Comparison of ENCODE assay signal across 14 cellular contexts in genomic region chr22:31093090-31093850, GRCh38. TPM values are rescaled to one million over a fixed set of nuclear protein-coding genes. Genes with fewer than 3 reads are reported as not detected.
DNase-seq lines count a peak whose midpoint lies in the region; ATAC-seq and TF ChIP-seq lines count a peak whose summit lies in the region.
"Had no signal": no experiment of that assay in that cellular context is flagged by ENCODE, and none has a peak within 500 bp of the region (broad histone marks: within the 10 kb centered on the region; RNA-seq: fewer than 3 reads in every experiment).

No MANE protein-coding gene starts in this region.

- in situ Hi-C loops in G401 (cut with HindIII; ENCODE audit: low sequenced_read_pairs), result no loop called here
- in situ Hi-C loops in gastrocnemius medialis (cut with MboI; ENCODE audit: low sequenced_read_pairs in 4 of 4), result loop anchor here in 2 of 4 donors (5.0 to 10.0 kb wide), 3 partner anchors 54 to 142 kb away; no protein-coding TSS in a partner anchor

- peak; percentile 71 to 75 for ATAC-seq in gastrocnemius medialis
- no peak for ATAC-seq in HG02610 (IDR thresholded peaks at IDR 0.05; ENCODE audit: unreplicated experiment)
- ATAC-seq in GM18867 (IDR thresholded peaks at IDR 0.05; ENCODE audit: unreplicated experiment), result no peak
- ATAC-seq: T-cell had no signal

- H3K27me3 ChIP-seq in ascending aorta (no peaks in the 10 kb centered on the region), right atrium auricular region (no peaks in the 10 kb centered on the region), gastrocnemius medialis (no peaks in the 10 kb centered on the region)

- peak; percentile 48 for DNase-seq in G401 (ENCODE audit: low spot score)
- DNase-seq in ascending aorta (ENCODE audit: low spot score in 2 of 2), result peak in 1 of 2 donors; percentile 89
- DNase-seq in right atrium auricular region (ENCODE audit: low spot score), result no peak
- peak; percentile 79 to 93 for DNase-seq in gastrocnemius medialis
- DNase-seq in retina, result no peak
- DNase-seq in NK-92 (lab: John Stamatoyannopoulos, UW; ENCODE audit: unreplicated experiment), result no peak
- DNase-seq: activated CD4-positive, alpha-beta T cell treated with anti-CD3 and anti-CD28 coated beads for 48 hours; AML-193; Karpas-422; NCI-H2107; T-cell had no signal

- TF ChIP-seq CTCF in ascending aorta (IDR thresholded peaks at IDR 0.05) (no peak), right atrium auricular region (IDR thresholded peaks at IDR 0.05) (no peak), gastrocnemius medialis (IDR thresholded peaks at IDR 0.05 in 4 of 5, conservative IDR thresholded peaks at IDR 0.05 in 1 of 5) (no peak)

- peak overlapping the region; percentile 75 to 98 for H3K27ac ChIP-seq in ascending aorta
- peak overlapping the region; percentile 90 to 95 for H3K27ac ChIP-seq in right atrium auricular region
- peak overlapping the region; percentile 93 to 98 (median 95) for H3K27ac ChIP-seq in gastrocnemius medialis

- peaks cover 98 to 100% of the 10 kb centered on the region in 2 donors for H3K36me3 ChIP-seq in ascending aorta
- H3K36me3 ChIP-seq in right atrium auricular region, result peaks cover 99% of the 10 kb centered on the region
- peaks cover 0 to 41% of the 10 kb centered on the region in 2 donors for H3K36me3 ChIP-seq in gastrocnemius medialis

- TF ChIP-seq POLR2A in gastrocnemius medialis (IDR thresholded peaks at IDR 0.05), result peak; percentile 55 to 84

- peaks cover 27 to 71% of the 10 kb centered on the region in 2 donors for H3K4me1 ChIP-seq in ascending aorta
- H3K4me1 ChIP-seq in right atrium auricular region, result peaks cover 0 to 49% of the 10 kb centered on the region in 2 donors
- peaks cover 35 to 64% of the 10 kb centered on the region in 2 donors for H3K4me1 ChIP-seq in gastrocnemius medialis

- H3K9me3 ChIP-seq in ascending aorta (no peaks in the 10 kb centered on the region), right atrium auricular region (no peaks in the 10 kb centered on the region), gastrocnemius medialis (no peaks in the 10 kb centered on the region)

- intact Hi-C loops in ascending aorta (cut with DNase I) (no loop called here), gastrocnemius medialis (cut with DNase I; ENCODE audit: low total_unique reads) (loop anchor here (1.0 kb wide), 2 partner anchors 9 to 14 kb away; partner anchors contain the start of gene SELENOM)

- peak overlapping the region in 1 of 2 donors; percentile 37 for H3K4me3 ChIP-seq in ascending aorta
- peak overlapping the region; percentile 43 to 56 for H3K4me3 ChIP-seq in right atrium auricular region
- H3K4me3 ChIP-seq in gastrocnemius medialis, result peak overlapping the region; percentile 53 to 62 (median 59)

RNA-seq across cellular contexts. Expression of gene SMTN, which starts 12.2 kb away (rescaled TPM):
- 27.9 and 38.9 TPM in 2 replicates for total RNA-seq in G401 (2014; rRNA removed; shearing (Covaris generic))
- 671 TPM for total RNA-seq in ascending aorta
- total RNA-seq in right atrium auricular region, result 100 to 1,000 TPM in 1 of 2 donors, 10 to 100 TPM in 1; 81.4 to 183 TPM
- total RNA-seq in gastrocnemius medialis, result 100 to 1,000 TPM in 1 of 4 donors, 10 to 100 TPM in 3; 39.5 to 104 (median 45.3) TPM

RNA-seq across cellular contexts. Expression of gene SELENOM, which starts 14.1 kb away (rescaled TPM):
- total RNA-seq in G401 (2014; rRNA removed; shearing (Covaris generic)), result 55.1 and 115 TPM in 2 replicates
- 1,262 TPM for total RNA-seq in ascending aorta
- total RNA-seq in right atrium auricular region, result 100 to 1,000 TPM; 133 to 358 TPM
- 100 to 1,000 TPM; 144 to 184 (median 157) TPM for total RNA-seq in gastrocnemius medialis

RNA-seq across cellular contexts. Expression of gene INPP5J, which starts 29.5 kb away (rescaled TPM):
- 0.74 and 3.0 TPM in 2 replicates for total RNA-seq in G401 (2014; rRNA removed; shearing (Covaris generic))
- total RNA-seq in ascending aorta (1.3 TPM), right atrium auricular region (10 to 100 TPM; 17.6 to 26.3 TPM), gastrocnemius medialis (under 1 TPM; 0.15 to 0.33 (median 0.28) TPM)

RNA-seq across cellular contexts. Expression of gene PLA2G3, which starts 47.0 kb away (rescaled TPM):
- 4.4 and 4.9 TPM in 2 replicates for total RNA-seq in G401 (2014; rRNA removed; shearing (Covaris generic))
- total RNA-seq in ascending aorta (not detected), right atrium auricular region (not detected), gastrocnemius medialis (not detected)
- total RNA-seq: epithelial cell of proximal tubule, T-cell had no signal

Comparison
In these comparisons a context has a peak if more than half of its experiments do, and no peak if none do; other contexts are left out.
1. DNase-seq: peak in G401 (single experiment) and gastrocnemius medialis (2 of 2); none in right atrium auricular region (single experiment), retina (single experiment) and NK-92 (single experiment).
2. ATAC-seq: peak in gastrocnemius medialis (2 of 2); none in HG02610 (single experiment) and GM18867 (single experiment).
3. Peak in every context shown above with its lines, with median percentiles within 50 percentile points of each other: H3K27ac ChIP-seq.